Comparison of ENCODE assay signal across 39 cellular contexts in the genomic region with DNA sequence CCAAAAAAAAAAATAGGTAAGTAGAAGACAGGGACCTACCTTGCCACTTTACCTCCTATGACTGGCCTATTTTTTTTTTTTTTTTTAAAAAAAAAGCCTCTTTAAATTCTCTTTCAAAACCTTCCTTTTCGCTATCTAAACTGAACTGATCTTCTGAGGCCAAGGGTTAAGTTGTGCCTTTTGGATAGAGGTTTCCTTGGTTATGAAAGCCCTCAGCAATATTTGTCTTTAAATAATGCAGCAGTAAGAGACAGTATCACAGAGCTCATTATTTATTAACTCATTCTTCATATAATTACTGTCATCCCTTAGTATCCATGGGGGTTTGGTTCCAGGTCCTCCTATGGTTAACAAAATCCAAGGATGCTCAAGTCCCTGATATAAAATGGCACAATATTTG. TPM values are rescaled to one million over a fixed set of nuclear protein-coding genes. Genes with fewer than 3 reads are reported as not detected.
DNase-seq lines count a peak whose midpoint lies in the region; ATAC-seq, FAIRE-seq and TF ChIP-seq lines count a peak whose summit lies in the region.
"Had no signal": no experiment of that assay in that cellular context is flagged by ENCODE, and none has a peak within 500 bp of the region (broad histone marks: within the 10 kb centered on the region; RNA-seq: fewer than 3 reads in every experiment).

No MANE protein-coding gene starts in this region.

- no peak for DNase-seq in HepG2 (ENCODE audit: low spot score)
- DNase-seq in left lobe of liver (ENCODE audit: low spot score) = no peak
- no peak for DNase-seq in right lobe of liver
- no peak for DNase-seq in frontal cortex (ENCODE audit: low spot score in 2 of 2)
- no peak for DNase-seq in right cardiac atrium
- no peak for DNase-seq in D341Med (ENCODE audit: low spot score)
- DNase-seq: 8988T; ACHN; AML-193; BE2C; C1 segment of cervical spinal cord; Caco-2; Calu3; CD4-positive, alpha-beta memory T cell; CD4-positive, alpha-beta T cell; CD4-positive, CD25-positive, alpha-beta regulatory T cell; CD8-positive, alpha-beta memory T cell; CD8-positive, alpha-beta T cell; COR-L47; DMS 273 treated with DMSO at 0.1 percent for 48 hours; DMS153; DMS53; DMS79; DMS79 treated with DMSO at 0.1 percent for 48 hours; DND-41; EL had no signal

- no peak overlapping the region for H3K4me3 Mint-ChIP-seq in activated T-helper 17 cell treated with anti-CD3 and anti-CD28 coated beads, Interleukin-2, amount 50 U/mL, for 72 hours
- H3K4me3 Mint-ChIP-seq: B cell; CD14-positive monocyte; CD4-positive, alpha-beta memory T cell; CD4-positive, alpha-beta T cell; CD4-positive, CD25-positive, alpha-beta regulatory T cell; CD8-positive, alpha-beta memory T cell; CD8-positive, alpha-beta T cell had no signal

- peaks cover 69% of the 10 kb centered on the region for H3K79me2 ChIP-seq in HepG2 (ENCODE audit: insufficient read depth, low read length)

- peaks cover 74% of the 10 kb centered on the region for H3K36me3 Mint-ChIP-seq in activated T-helper 17 cell treated with anti-CD3 and anti-CD28 coated beads, Interleukin-2, amount 50 U/mL, for 72 hours (ENCODE audit: low read depth)

- H3K27me3 ChIP-seq in liver (ENCODE audit: control insufficient read depth in 4 of 4, insufficient read depth in 4 of 4, low read length in 3 of 4) (no peaks in the 10 kb centered on the region), HepG2 (ENCODE audit: control insufficient read depth in 1 of 2, insufficient read depth in 2 of 2, low read length in 2 of 2) (no peaks in the 10 kb centered on the region), right lobe of liver (no peaks in the 10 kb centered on the region), right cardiac atrium (ENCODE audit: control insufficient read depth, insufficient read depth) (no peaks in the 10 kb centered on the region)
- H3K27me3 ChIP-seq: BE2C; BLaER1; BLaER1 treated with 17β-estradiol and CSF1 and Interleukin-3, amounts not matched to agents 10 nM and 100 nM had no signal

- no peak overlapping the region for H2AFZ ChIP-seq in HepG2 (ENCODE audit: low read length)

- H3K27me3 Mint-ChIP-seq in activated T-helper 17 cell treated with anti-CD3 and anti-CD28 coated beads, Interleukin-2, amount 50 U/mL, for 72 hours = no peaks in the 10 kb centered on the region
- H3K27me3 Mint-ChIP-seq: B cell; CD4-positive, alpha-beta memory T cell; CD4-positive, alpha-beta T cell; CD4-positive, CD25-positive, alpha-beta regulatory T cell; CD8-positive, alpha-beta memory T cell had no signal

- BruUV-seq in HepG2 (replicated peaks; lab: Mats Ljungman, UMichigan) = no TSS peak

- POLR2A ChIA-PET in HepG2 (lab: Yijun Ruan, JAX) = interaction anchor here (1.7 kb wide), 1 partner anchor 9 kb away, joined by 11 read pairs; a partner anchor contains a TSS

- ATAC-seq in HepG2 = no peak
- no peak for ATAC-seq in activated T-helper 17 cell treated with anti-CD3 and anti-CD28 coated beads, Interleukin-2, amount 50 U/mL, for 72 hours (replicated peaks)
- peak; percentile 69 for ATAC-seq in left lobe of liver
- peak; percentile 30 to 79 (median 68) for ATAC-seq in right lobe of liver
- ATAC-seq in right cardiac atrium = no peak
- ATAC-seq: A549; CD8-positive, alpha-beta T cell had no signal

- peaks cover 4% of the 10 kb centered on the region for H3K4me1 Mint-ChIP-seq in activated T-helper 17 cell treated with anti-CD3 and anti-CD28 coated beads, Interleukin-2, amount 50 U/mL, for 72 hours
- H3K4me1 Mint-ChIP-seq: B cell had no signal

- H3K27ac ChIP-seq in liver (ENCODE audit: low read depth in 1 of 2, low read length in 2 of 2) (no peak overlapping the region), HepG2 (ENCODE audit: extremely low read length, insufficient read depth, low read length) (no peak overlapping the region), right lobe of liver (no peak overlapping the region), right cardiac atrium (ENCODE audit: low read length) (no peak overlapping the region)
- H3K27ac ChIP-seq: 22Rv1; A549; BLaER1; BLaER1 treated with 17β-estradiol and CSF1 and Interleukin-3, amounts not matched to agents 10 nM and 100 nM; C4-2B had no signal

- no peak for TF ChIP-seq POLR2A in HepG2 (IDR thresholded peaks at IDR 0.05; ENCODE audit: insufficient read depth in 1 of 2, low read depth in 2 of 2, low read length in 2 of 2)
- TF ChIP-seq POLR2A in right lobe of liver (IDR thresholded peaks at IDR 0.05) = no peak

- peaks cover 0 to 9% (median 4%) of the 10 kb centered on the region in 4 donors for H3K36me3 ChIP-seq in liver (ENCODE audit: control insufficient read depth in 4 of 4, insufficient read depth in 3 of 4, low read depth in 1 of 4, low read length in 3 of 4)
- H3K36me3 ChIP-seq in HepG2 (replicated peaks in 1 of 2; ENCODE audit: control insufficient read depth in 1 of 2, insufficient read depth in 2 of 2, low read length in 2 of 2) = peaks cover 7 to 33% of the 10 kb centered on the region in 2 experiments
- peaks cover 0 to 3% (median 0%) of the 10 kb centered on the region in 4 donors for H3K36me3 ChIP-seq in right lobe of liver

- FAIRE-seq in HepG2 (lab: Jason Lieb, UNC) = no peak
- no peak for FAIRE-seq in frontal cortex (lab: Jason Lieb, UNC)
- FAIRE-seq: A204.1, A549, D721Med had no signal

- 47% methylated on average over 1 of the region's 1 CpG for WGBS in liver
- 94% methylated on average over 1 of the region's 1 CpG for WGBS in HepG2 (ENCODE audit: low lambda C conversion rate)
- WGBS in right lobe of liver (ENCODE audit: insufficient coverage, low coverage, low lambda C conversion rate, missing lambda C conversion rate) = 50% methylated on average over 1 of the region's 1 CpG
- 95% methylated on average over 1 of the region's 1 CpG for WGBS in right cardiac atrium

- no peaks in the 10 kb centered on the region; the same call in 1 of the 2 replicates for H4K20me1 ChIP-seq in HepG2 (ENCODE audit: insufficient read depth, low read length)

- no peak for TF ChIP-seq CTCF in liver (IDR thresholded peaks at IDR 0.05; ENCODE audit: low read depth, low read length, missing input control)
- no peak for TF ChIP-seq CTCF in HepG2 (CRISPR knock-in tag; IDR thresholded peaks at IDR 0.05)
- no peak for TF ChIP-seq CTCF in right lobe of liver (IDR thresholded peaks at IDR 0.05)

- no peak overlapping the region for H3K4me2 ChIP-seq in HepG2 (ENCODE audit: low read depth, low read length)
- H3K4me2 ChIP-seq: A549; BLaER1; BLaER1 treated with 17β-estradiol and CSF1 and Interleukin-3, amounts not matched to agents 10 nM and 100 nM had no signal

- no peak overlapping the region for H3K9ac ChIP-seq in liver (ENCODE audit: low read depth in 1 of 2, low read length in 2 of 2)
- no peak overlapping the region for H3K9ac ChIP-seq in HepG2 (ENCODE audit: insufficient read depth, low read depth, low read length)
- H3K9ac ChIP-seq: BLaER1; BLaER1 treated with 17β-estradiol and CSF1 and Interleukin-3, amounts not matched to agents 10 nM and 100 nM had no signal

- no peaks in the 10 kb centered on the region for H3K9me3 Mint-ChIP-seq in activated T-helper 17 cell treated with anti-CD3 and anti-CD28 coated beads, Interleukin-2, amount 50 U/mL, for 72 hours
- H3K9me3 Mint-ChIP-seq: CD14-positive monocyte; CD4-positive, alpha-beta memory T cell; CD4-positive, alpha-beta T cell; CD8-positive, alpha-beta memory T cell; CD8-positive, alpha-beta T cell had no signal

- no peak overlapping the region for H3K4me3 ChIP-seq in liver (ENCODE audit: low read depth in 1 of 3, low read length in 3 of 3)
- no peak overlapping the region for H3K4me3 ChIP-seq in HepG2 (replicated peaks in 1 of 3; ENCODE audit: insufficient read depth in 1 of 3, low read depth in 2 of 3, low read length in 3 of 3)
- H3K4me3 ChIP-seq in right lobe of liver = no peak overlapping the region
- H3K4me3 ChIP-seq in right cardiac atrium (ENCODE audit: low read length) = no peak overlapping the region
- H3K4me3 ChIP-seq: A549; BLaER1; BLaER1 treated with 17β-estradiol and CSF1 and Interleukin-3, amounts not matched to agents 10 nM and 100 nM had no signal

- in situ Hi-C loops in HepG2 (cut with HindIII; ENCODE audit: extremely low pct_ligation_motif_present, low pct_unique_long_range_greater_than_20kb) = no loop called here

- peak overlapping the region; percentile 3 for H3K27ac Mint-ChIP-seq in activated T-helper 17 cell treated with anti-CD3 and anti-CD28 coated beads, Interleukin-2, amount 50 U/mL, for 72 hours
- H3K27ac Mint-ChIP-seq: B cell; CD14-positive monocyte; CD4-positive, alpha-beta T cell; CD4-positive, CD25-positive, alpha-beta regulatory T cell; CD8-positive, alpha-beta T cell had no signal

- no peak for TF ChIP-seq RAD21 in liver (IDR thresholded peaks at IDR 0.05)
- TF ChIP-seq RAD21 in HepG2 (CRISPR knock-in tag; IDR thresholded peaks at IDR 0.05) = no peak

- intact Hi-C loops in HepG2 (cut with micrococcal nuclease; ENCODE audit: unreplicated experiment) = no loop called here
- intact Hi-C loops in right lobe of liver (cut with DNase I) = no loop called here
- intact Hi-C loops in right cardiac atrium (cut with DNase I) = no loop called here

- TF ChIP-seq EP300 in HepG2 (IDR thresholded peaks at IDR 0.05; ENCODE audit: low read depth in 2 of 2, low read length in 2 of 2) = no peak
- no peak for TF ChIP-seq EP300 in HepG2 (CRISPR knock-in tag; IDR thresholded peaks at IDR 0.05; ENCODE audit: borderline replicate concordance)

- H3K4me1 ChIP-seq in liver (ENCODE audit: control insufficient read depth in 4 of 4, insufficient read depth in 4 of 4, low read length in 3 of 4) = peaks cover 0 to 26% (median 7%) of the 10 kb centered on the region in 4 donors
- peaks cover 67% of the 10 kb centered on the region for H3K4me1 ChIP-seq in HepG2 (ENCODE audit: insufficient read depth, low read length)
- peaks cover 0 to 13% (median 4%) of the 10 kb centered on the region in 4 donors for H3K4me1 ChIP-seq in right lobe of liver
- H3K4me1 ChIP-seq in right cardiac atrium (ENCODE audit: control insufficient read depth, insufficient read depth, low read length) = no peaks in the 10 kb centered on the region
- H3K4me1 ChIP-seq: A549, BE2C had no signal

- CTCF ChIA-PET in HepG2 (lab: Yijun Ruan, JAX; ENCODE audit: low intra/inter-chr PET ratio, low total read pairs) = no interaction called here

- H3K9me3 ChIP-seq in liver (ENCODE audit: control insufficient read depth in 4 of 4, low read length in 3 of 4) (no peaks in the 10 kb centered on the region), HepG2 (ENCODE audit: low read length) (no peaks in the 10 kb centered on the region), right lobe of liver (no peaks in the 10 kb centered on the region), right cardiac atrium (ENCODE audit: control insufficient read depth, low read length) (no peaks in the 10 kb centered on the region)
- H3K9me3 ChIP-seq: A549; BE2C; BLaER1; BLaER1 treated with 17β-estradiol and CSF1 and Interleukin-3, amounts not matched to agents 10 nM and 100 nM; Caco-2 had no signal

RNA-seq across cellular contexts. Expression of a gene that starts 9.0 kb away (rescaled TPM):
- 10 to 100 TPM; 14.0 to 17.4 TPM for total RNA-seq in liver
- 10 to 100 TPM; 16.1 to 19.6 TPM for polyA plus RNA-seq in liver
- 152 and 233 TPM in 2 replicates for total RNA-seq in HepG2 (2016; rRNA removed; fragmentation: Illumina TruSeq; extraction: Trizol)
- total RNA-seq in HepG2 (2016; cell fraction: cytosol; rRNA removed; fragmentation: Illumina TruSeq; extraction: Trizol; ENCODE audit: low read depth) = 96.3 and 103 TPM in 2 replicates
- 150 and 251 TPM in 2 replicates for total RNA-seq in HepG2 (2016; cell fraction: insoluble cytoplasmic fraction; rRNA removed; fragmentation: Illumina TruSeq; extraction: Trizol)
- total RNA-seq in HepG2 (2016; cell fraction: membrane; rRNA removed; fragmentation: Illumina TruSeq; extraction: Trizol) = 93.8 and 116 TPM in 2 replicates
- 55.1 and 57.7 TPM in 2 replicates for total RNA-seq in HepG2 (2016; cell fraction: nucleus; rRNA removed; fragmentation: Illumina TruSeq; extraction: Trizol)
- polyA plus RNA-seq in HepG2 (2011; rRNA removed) = 16.2 and 20.0 TPM in 2 replicates
- polyA plus RNA-seq in HepG2 (2011; cell fraction: cytosol; rRNA removed) = 10.9 and 12.5 TPM in 2 replicates
- 7.9 and 12.8 TPM in 2 replicates for polyA plus RNA-seq in HepG2 (2011; cell fraction: nucleus; rRNA removed)
- 65.6 and 98.8 TPM in 2 replicates for polyA plus RNA-seq in HepG2 (2012)
- 99.1 and 102 TPM in 2 replicates for polyA plus RNA-seq in HepG2 (2016; cell fraction: cytosol; fragmentation: Illumina TruSeq; extraction: Trizol; ENCODE audit: low read depth)
- polyA plus RNA-seq in HepG2 (2016; cell fraction: insoluble cytoplasmic fraction; fragmentation: Illumina TruSeq; extraction: Trizol; ENCODE audit: low read depth) = 274 and 298 TPM in 2 replicates
- polyA plus RNA-seq in HepG2 (2016; cell fraction: membrane; fragmentation: Illumina TruSeq; extraction: Trizol; ENCODE audit: low read depth) = 96.2 and 118 TPM in 2 replicates
- polyA plus RNA-seq in HepG2 (2016; cell fraction: nucleus; fragmentation: Illumina TruSeq; extraction: Trizol; ENCODE audit: insufficient read depth, low read depth) = 116 and 117 TPM in 2 replicates
- polyA minus RNA-seq in HepG2 (2011; rRNA and poly(A)+ RNA removed; ENCODE audit: low replicate concordance) = 3.6 and 4.8 TPM in 2 replicates
- 18.9 and 22.0 TPM in 2 replicates for polyA minus RNA-seq in HepG2 (2011; cell fraction: cytosol; rRNA and poly(A)+ RNA removed)
- 23.4 and 27.4 TPM in 2 replicates for polyA minus RNA-seq in HepG2 (2011; cell fraction: nucleus; rRNA and poly(A)+ RNA removed)
- total RNA-seq in activated T-helper 17 cell treated with anti-CD3 and anti-CD28 coated beads, Interleukin-2, amount 50 U/mL, for 72 hours = 10 to 100 TPM; 59.7 to 97.8 TPM
- total RNA-seq in left lobe of liver = 19.1 TPM
- 10 to 100 TPM; 21.3 to 36.0 (median 27.1) TPM for total RNA-seq in right lobe of liver
- total RNA-seq in frontal cortex = 24.5 TPM
- total RNA-seq in right cardiac atrium = 10 to 100 TPM; 16.7 to 35.3 (median 22.8) TPM
- 44.7 TPM for polyA plus RNA-seq in right cardiac atrium

RNA-seq across cellular contexts. Expression of a gene that starts 9.9 kb away (rescaled TPM):
- total RNA-seq in liver = 10 to 100 TPM; 16.6 to 17.4 TPM
- 100 to 1,000 TPM in 1 of 2 donors, 10 to 100 TPM in 1; 41.7 to 160 TPM for polyA plus RNA-seq in liver
- total RNA-seq in HepG2 (2016; rRNA removed; fragmentation: Illumina TruSeq; extraction: Trizol) = 115 and 131 TPM in 2 replicates
- total RNA-seq in HepG2 (2016; cell fraction: cytosol; rRNA removed; fragmentation: Illumina TruSeq; extraction: Trizol; ENCODE audit: low read depth) = 18.3 and 23.7 TPM in 2 replicates
- 118 and 149 TPM in 2 replicates for total RNA-seq in HepG2 (2016; cell fraction: insoluble cytoplasmic fraction; rRNA removed; fragmentation: Illumina TruSeq; extraction: Trizol)
- total RNA-seq in HepG2 (2016; cell fraction: membrane; rRNA removed; fragmentation: Illumina TruSeq; extraction: Trizol) = 29.2 and 29.7 TPM in 2 replicates
- total RNA-seq in HepG2 (2016; cell fraction: nucleus; rRNA removed; fragmentation: Illumina TruSeq; extraction: Trizol) = 44.8 and 51.6 TPM in 2 replicates
- 141 and 155 TPM in 2 replicates for polyA plus RNA-seq in HepG2 (2011; rRNA removed)
- 81.9 and 104 TPM in 2 replicates for polyA plus RNA-seq in HepG2 (2011; cell fraction: cytosol; rRNA removed)
- 33.6 and 34.6 TPM in 2 replicates for polyA plus RNA-seq in HepG2 (2011; cell fraction: nucleus; rRNA removed)
- polyA plus RNA-seq in HepG2 (2012) = 197 and 266 TPM in 2 replicates
- 34.9 and 38.9 TPM in 2 replicates for polyA plus RNA-seq in HepG2 (2016; cell fraction: cytosol; fragmentation: Illumina TruSeq; extraction: Trizol; ENCODE audit: low read depth)
- 167 and 187 TPM in 2 replicates for polyA plus RNA-seq in HepG2 (2016; cell fraction: insoluble cytoplasmic fraction; fragmentation: Illumina TruSeq; extraction: Trizol; ENCODE audit: low read depth)
- polyA plus RNA-seq in HepG2 (2016; cell fraction: membrane; fragmentation: Illumina TruSeq; extraction: Trizol; ENCODE audit: low read depth) = 30.9 and 35.6 TPM in 2 replicates
- 93.4 and 95.0 TPM in 2 replicates for polyA plus RNA-seq in HepG2 (2016; cell fraction: nucleus; fragmentation: Illumina TruSeq; extraction: Trizol; ENCODE audit: insufficient read depth, low read depth)
- 11.7 and 21.1 TPM in 2 replicates for polyA minus RNA-seq in HepG2 (2011; rRNA and poly(A)+ RNA removed; ENCODE audit: low replicate concordance)
- polyA minus RNA-seq in HepG2 (2011; cell fraction: cytosol; rRNA and poly(A)+ RNA removed) = 29.6 and 36.6 TPM in 2 replicates
- polyA minus RNA-seq in HepG2 (2011; cell fraction: nucleus; rRNA and poly(A)+ RNA removed) = 70.0 and 72.2 TPM in 2 replicates
- total RNA-seq in activated T-helper 17 cell treated with anti-CD3 and anti-CD28 coated beads, Interleukin-2, amount 50 U/mL, for 72 hours = 100 to 1,000 TPM; 113 to 179 TPM
- 49.9 TPM for total RNA-seq in left lobe of liver
- total RNA-seq in right lobe of liver = 10 to 100 TPM; 26.9 to 57.0 (median 51.5) TPM
- total RNA-seq in frontal cortex = 9.0 TPM
- 100 to 1,000 TPM; 134 to 174 (median 146) TPM for total RNA-seq in right cardiac atrium
- 300 TPM for polyA plus RNA-seq in right cardiac atrium

RNA-seq across cellular contexts. Expression of a gene that starts 41.8 kb away (rescaled TPM):
- 1 to 10 TPM; 2.3 to 3.7 TPM for total RNA-seq in liver
- polyA plus RNA-seq in liver = 1 to 10 TPM; 1.8 TPM
- total RNA-seq in HepG2 (2016; rRNA removed; fragmentation: Illumina TruSeq; extraction: Trizol) = 3.6 and 4.5 TPM in 2 replicates
- total RNA-seq in HepG2 (2016; cell fraction: cytosol; rRNA removed; fragmentation: Illumina TruSeq; extraction: Trizol; ENCODE audit: low read depth) = 1.1 and 1.2 TPM in 2 replicates
- 3.5 and 5.6 TPM in 2 replicates for total RNA-seq in HepG2 (2016; cell fraction: insoluble cytoplasmic fraction; rRNA removed; fragmentation: Illumina TruSeq; extraction: Trizol)
- 2.8 and 3.6 TPM in 2 replicates for total RNA-seq in HepG2 (2016; cell fraction: membrane; rRNA removed; fragmentation: Illumina TruSeq; extraction: Trizol)
- total RNA-seq in HepG2 (2016; cell fraction: nucleus; rRNA removed; fragmentation: Illumina TruSeq; extraction: Trizol) = 4.0 TPM in 2 replicates
- polyA plus RNA-seq in HepG2 (2011; rRNA removed) = 2.2 and 2.5 TPM in 2 replicates
- 0.94 and 1.8 TPM in 2 replicates for polyA plus RNA-seq in HepG2 (2011; cell fraction: cytosol; rRNA removed)
- polyA plus RNA-seq in HepG2 (2011; cell fraction: nucleus; rRNA removed) = 1.3 and 2.0 TPM in 2 replicates
- 1.6 and 2.3 TPM in 2 replicates for polyA plus RNA-seq in HepG2 (2012)
- 0.49 and 0.52 TPM in 2 replicates for polyA plus RNA-seq in HepG2 (2016; cell fraction: cytosol; fragmentation: Illumina TruSeq; extraction: Trizol; ENCODE audit: low read depth)
- 3.5 and 4.0 TPM in 2 replicates for polyA plus RNA-seq in HepG2 (2016; cell fraction: insoluble cytoplasmic fraction; fragmentation: Illumina TruSeq; extraction: Trizol; ENCODE audit: low read depth)
- 1.4 and 1.5 TPM in 2 replicates for polyA plus RNA-seq in HepG2 (2016; cell fraction: membrane; fragmentation: Illumina TruSeq; extraction: Trizol; ENCODE audit: low read depth)
- polyA plus RNA-seq in HepG2 (2016; cell fraction: nucleus; fragmentation: Illumina TruSeq; extraction: Trizol; ENCODE audit: insufficient read depth, low read depth) = 3.7 and 4.4 TPM in 2 replicates
- 1.7 and 3.5 TPM in 2 replicates for polyA minus RNA-seq in HepG2 (2011; rRNA and poly(A)+ RNA removed; ENCODE audit: low replicate concordance)
- polyA minus RNA-seq in HepG2 (2011; cell fraction: cytosol; rRNA and poly(A)+ RNA removed) = 1.1 and 1.4 TPM in 2 replicates
- 5.9 and 8.2 TPM in 2 replicates for polyA minus RNA-seq in HepG2 (2011; cell fraction: nucleus; rRNA and poly(A)+ RNA removed)
- total RNA-seq in activated T-helper 17 cell treated with anti-CD3 and anti-CD28 coated beads, Interleukin-2, amount 50 U/mL, for 72 hours = 1 to 10 TPM; 2.3 to 4.0 TPM
- total RNA-seq in left lobe of liver = 2.3 TPM
- total RNA-seq in right lobe of liver = 1 to 10 TPM; 1.4 to 4.0 (median 2.1) TPM
- total RNA-seq in frontal cortex = 9.4 TPM
- total RNA-seq in right cardiac atrium = 1 to 10 TPM; 3.3 to 4.0 (median 3.8) TPM
- 2.0 TPM for polyA plus RNA-seq in right cardiac atrium

RNA-seq across cellular contexts. Expression of a gene that starts 49.0 kb away (rescaled TPM):
- total RNA-seq in liver (1 to 10 TPM; 1.5 to 6.6 TPM), HepG2 (2016; rRNA removed; fragmentation: Illumina TruSeq; extraction: Trizol) (11.0 and 13.9 TPM in 2 replicates), left lobe of liver (8.8 TPM), right lobe of liver (10 to 100 TPM in 3 of 6 experiments, 1 to 10 TPM in 3; 4.2 to 19.3 (median 8.6) TPM), frontal cortex (not detected), right cardiac atrium (1 to 10 TPM; 1.5 to 4.1 (median 3.8) TPM)
- polyA plus RNA-seq in liver (1 to 10 TPM; 3.2 to 4.7 TPM), HepG2 (2011; rRNA removed) (3.9 and 4.9 TPM in 2 replicates), right cardiac atrium (3.6 TPM)
- total RNA-seq in HepG2 (2016; cell fraction: cytosol; rRNA removed; fragmentation: Illumina TruSeq; extraction: Trizol; ENCODE audit: low read depth) = 6.8 and 7.6 TPM in 2 replicates
- 10.6 and 14.8 TPM in 2 replicates for total RNA-seq in HepG2 (2016; cell fraction: insoluble cytoplasmic fraction; rRNA removed; fragmentation: Illumina TruSeq; extraction: Trizol)
- 6.5 and 8.4 TPM in 2 replicates for total RNA-seq in HepG2 (2016; cell fraction: membrane; rRNA removed; fragmentation: Illumina TruSeq; extraction: Trizol)
- total RNA-seq in HepG2 (2016; cell fraction: nucleus; rRNA removed; fragmentation: Illumina TruSeq; extraction: Trizol) = 2.7 and 3.1 TPM in 2 replicates
- polyA plus RNA-seq in HepG2 (2011; cell fraction: cytosol; rRNA removed) = 0.91 and 3.9 TPM in 2 replicates
- 0.61 and 1.5 TPM in 2 replicates for polyA plus RNA-seq in HepG2 (2011; cell fraction: nucleus; rRNA removed)
- polyA plus RNA-seq in HepG2 (2012) = 6.1 and 6.9 TPM in 2 replicates
- polyA plus RNA-seq in HepG2 (2016; cell fraction: cytosol; fragmentation: Illumina TruSeq; extraction: Trizol; ENCODE audit: low read depth) = 6.8 and 7.2 TPM in 2 replicates
- 13.5 and 13.6 TPM in 2 replicates for polyA plus RNA-seq in HepG2 (2016; cell fraction: insoluble cytoplasmic fraction; fragmentation: Illumina TruSeq; extraction: Trizol; ENCODE audit: low read depth)
- polyA plus RNA-seq in HepG2 (2016; cell fraction: membrane; fragmentation: Illumina TruSeq; extraction: Trizol; ENCODE audit: low read depth) = 7.0 and 8.5 TPM in 2 replicates
- polyA plus RNA-seq in HepG2 (2016; cell fraction: nucleus; fragmentation: Illumina TruSeq; extraction: Trizol; ENCODE audit: insufficient read depth, low read depth) = 6.3 and 6.6 TPM in 2 replicates
- not detected in 2 replicates for polyA minus RNA-seq in HepG2 (2011; rRNA and poly(A)+ RNA removed; ENCODE audit: low replicate concordance)
- 1.8 TPM in 1 of 2 replicates, not detected in the other for polyA minus RNA-seq in HepG2 (2011; cell fraction: cytosol; rRNA and poly(A)+ RNA removed)
- 0.90 and 1.5 TPM in 2 replicates for polyA minus RNA-seq in HepG2 (2011; cell fraction: nucleus; rRNA and poly(A)+ RNA removed)
- total RNA-seq in activated T-helper 17 cell treated with anti-CD3 and anti-CD28 coated beads, Interleukin-2, amount 50 U/mL, for 72 hours = not detected
- total RNA-seq: A172; B cell; Calu3; CD4-positive, CD25-positive, alpha-beta regulatory T cell; CD8-positive, alpha-beta T cell; Daoy had no signal
- polyA plus RNA-seq: CD4-positive, alpha-beta memory T cell; CD8-positive, alpha-beta memory T cell had no signal

Comparison
In these comparisons a context has a peak if more than half of its experiments do, and no peak if none do; other contexts are left out.
1. ATAC-seq: peak in left lobe of liver (single experiment) and right lobe of liver (4 of 4); none in HepG2 (single experiment), activated T-helper 17 cell treated with anti-CD3 and anti-CD28 coated beads, Interleukin-2, amount 50 U/mL, for 72 hours (single experiment) and right cardiac atrium (0 of 2).